Comparison of ENCODE assay signal across 8 cellular contexts in the genomic region with DNA sequence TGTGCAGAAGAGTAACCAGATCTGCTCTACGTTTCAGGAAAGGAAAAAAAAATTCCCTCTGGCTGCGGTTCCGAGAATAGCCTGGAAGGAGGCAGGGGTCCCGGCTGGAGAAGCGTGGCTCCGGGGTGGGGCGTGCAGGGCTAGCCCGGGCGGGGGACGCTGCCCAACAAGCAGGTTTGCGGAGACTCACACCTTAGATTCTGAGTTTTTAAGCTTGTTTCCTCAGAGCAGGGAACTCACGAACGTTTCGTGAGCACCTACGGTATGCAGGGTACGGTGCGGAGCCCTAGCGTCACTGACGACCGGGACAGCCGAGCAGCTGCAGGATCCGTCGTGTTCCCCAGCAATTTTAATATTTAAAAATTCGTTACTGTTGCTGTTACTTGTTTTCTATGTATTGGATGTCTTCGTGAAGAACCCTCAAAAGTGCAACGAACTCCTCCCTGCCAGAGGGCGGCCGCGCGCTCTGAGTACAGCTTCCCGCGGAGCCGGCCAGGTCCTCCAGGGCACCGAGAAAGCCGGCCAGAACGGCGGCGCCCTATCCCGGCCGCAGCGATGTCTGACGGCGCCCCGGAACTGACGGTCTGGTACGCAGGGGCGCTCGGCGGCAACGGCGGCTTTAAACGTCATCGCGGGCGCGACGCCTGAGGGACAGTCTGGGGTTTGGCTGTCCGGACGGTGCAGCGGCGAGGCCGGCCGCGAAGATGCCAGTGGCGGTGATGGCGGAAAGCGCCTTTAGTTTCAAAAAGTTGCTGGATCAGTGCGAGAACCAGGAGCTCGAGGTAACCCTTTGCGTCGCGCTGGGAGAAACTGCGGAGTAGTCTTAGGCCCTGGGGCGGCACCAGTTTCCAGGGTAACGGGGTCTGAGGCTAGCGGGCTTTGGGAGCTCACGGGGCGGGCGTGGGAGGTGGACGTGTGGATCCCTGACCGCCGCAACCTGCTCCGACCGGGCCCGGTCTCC. TPM values are rescaled to one million over a fixed set of nuclear protein-coding genes. Genes with fewer than 3 reads are reported as not detected.
DNase-seq lines count a peak whose midpoint lies in the region; ATAC-seq and TF ChIP-seq lines count a peak whose summit lies in the region.

COPS8 (plus strand) TSS at position 629 of the 961 bp plus-strand sequence; CDS start at position 705, 76 bp downstream.

- peak within 1 kb of the TSS; percentile 66 to 89 (median 84) for H3K27ac ChIP-seq in spleen

- H3K9me3 Mint-ChIP-seq in immature natural killer cell, result no peaks in the 10 kb centered on the region

- no peaks in the 10 kb centered on the region for H3K27me3 ChIP-seq in spleen (replicated peaks in 1 of 7)

- peak within 1 kb of the TSS; percentile 98 for H3K4me3 ChIP-seq in AG09309 (ENCODE audit: control insufficient read depth, low read depth, low read length)
- H3K4me3 ChIP-seq in spleen, result peak within 1 kb of the TSS; percentile 54 to 93 (median 88)

- H3K27ac Mint-ChIP-seq in immature natural killer cell, result peak within 1 kb of the TSS; percentile 98 to 100 (median 99)

- TF ChIP-seq POLR2A in spleen (IDR thresholded peaks at IDR 0.05), result peak; percentile 49 to 72 (median 64)

- intact Hi-C loops in spleen (cut with DNase I; ENCODE audit: low total_unique reads), result no loop called here

- H3K27me3 Mint-ChIP-seq in immature natural killer cell (ENCODE audit: low read depth in 3 of 3), result peaks cover 3 to 9% (median 8%) of the 10 kb centered on the region in 3 donors

- H3K36me3 Mint-ChIP-seq in immature natural killer cell, result peaks cover 0 to 3% (median 0%) of the 10 kb centered on the region in 3 donors

- H3K4me3 Mint-ChIP-seq in immature natural killer cell, result peak within 1 kb of the TSS; percentile 99 to 100 (median 100)

- DNase-seq in AG09309 (ENCODE audit: low read depth) (no peak), NCI-H345 treated with DMSO at 0.1 percent for 48 hours (lab: John Stamatoyannopoulos, UW; ENCODE audit: unreplicated experiment) (peak; percentile 88), immature natural killer cell (peak; percentile 91 to 92 (median 91)), spleen (peak; percentile 99)
- DNase-seq in activated CD4-positive, CD25-positive, alpha-beta regulatory T cell (lab: John Stamatoyannopoulos, UW), result peak; percentile 79 to 88 (median 84)
- DNase-seq in central memory CD4-positive, alpha-beta T cell, result peak; percentile 89

- 0 to 1% (median 0%) methylated on average over 53 to 85 of the region's 85 CpGs for WGBS in spleen, 5 donors

- H3K36me3 ChIP-seq in spleen, result peaks cover 0 to 31% (median 10%) of the 10 kb centered on the region in 6 donors

- peaks cover 10 to 57% (median 29%) of the 10 kb centered on the region in 6 donors for H3K4me1 ChIP-seq in spleen

- TF ChIP-seq CTCF in AG09309 (IDR thresholded peaks at IDR 0.05; ENCODE audit: control insufficient read depth, insufficient read depth, low read depth, low read length, missing control alignments) (no peak), spleen (IDR thresholded peaks at IDR 0.05 in 8 of 11, conservative IDR thresholded peaks at IDR 0.05 in 3 of 11) (peak in 7 of 11 experiments; percentile 28 to 59 (median 42))

- ATAC-seq in GM19023 (IDR thresholded peaks at IDR 0.05; ENCODE audit: unreplicated experiment) (peak; percentile 99), HG03280 (IDR thresholded peaks at IDR 0.05; ENCODE audit: unreplicated experiment) (peak; percentile 99)

- H3K4me1 Mint-ChIP-seq in immature natural killer cell, result peaks cover 20 to 48% of the 10 kb centered on the region in 2 donors

- no peaks in the 10 kb centered on the region for H3K9me3 ChIP-seq in spleen

RNA-seq across cellular contexts. Expression of gene COPS8, which starts in this region (rescaled TPM):
- polyA plus RNA-seq in immature natural killer cell, result 100 to 1,000 TPM in 1 of 3 donors, 10 to 100 TPM in 2; 78.8 to 104 (median 81.9) TPM
- 10 to 100 TPM; 26.9 to 67.9 (median 32.8) TPM for total RNA-seq in spleen
- 10 to 100 TPM; 21.3 to 30.6 (median 29.6) TPM for polyA plus RNA-seq in spleen
